21 cellular contexts compared by ENCODE assay signal in the genomic region with DNA sequence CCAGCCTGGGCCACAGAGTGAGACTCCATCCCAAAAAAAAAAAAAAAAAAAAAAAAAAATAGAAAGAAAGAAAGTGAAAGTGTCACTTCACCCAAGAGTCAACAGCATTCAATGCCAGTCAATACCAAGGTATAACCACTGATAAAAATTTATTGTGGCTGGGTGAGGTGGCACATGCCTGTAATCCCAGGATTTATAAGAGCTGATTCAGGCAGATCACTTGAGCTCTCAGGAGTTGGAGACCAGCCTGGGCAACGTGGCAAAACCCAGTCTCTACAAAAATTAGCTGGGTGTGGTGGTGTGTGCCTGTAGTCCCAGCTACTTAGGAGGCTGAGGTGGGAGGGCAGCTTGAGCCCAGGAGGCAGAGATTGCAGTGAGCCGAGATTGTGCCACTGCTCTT.
"Had no signal": no experiment of that assay in that cellular context is flagged by ENCODE, and none has a peak within 500 bp of the region (broad histone marks: within the 10 kb centered on the region; RNA-seq: fewer than 3 reads in every experiment).

No MANE protein-coding gene starts in this region.

- H3K9me3 Mint-ChIP-seq: activated naive CD4-positive, alpha-beta T cell treated with anti-CD3 and anti-CD28 coated beads, Interleukin-2, amount 50 U/mL, for 24 hours; WTC11 had no signal

- H3K4me3 Mint-ChIP-seq: activated CD4-positive, alpha-beta memory T cell treated with anti-CD3 and anti-CD28 coated beads, Interleukin-2, amount 10 ng/mL, durations not matched to agents 7 days and 5 days; activated naive CD4-positive, alpha-beta T cell treated with anti-CD3 and anti-CD28 coated beads, Interleukin-2, amount 50 U/mL, for 24 hours; activated T-cell treated with anti-CD3 and anti-CD28 coated beads, Interleukin-2, amount 50 U/mL, for 24 hours; effector memory CD8-positive, alpha-beta T cell; mesothelial cell of epicardium; T-cell; WTC11 had no signal

- H3K36me3 ChIP-seq: thoracic aorta had no signal

- ATAC-seq: effector memory CD8-positive, alpha-beta T cell; left lobe of liver; SK-N-SH treated with all-trans-retinoic acid at 6 μM for 48 hours; T-cell; WTC11 had no signal

- H3K36me3 Mint-ChIP-seq: activated naive CD4-positive, alpha-beta T cell treated with anti-CD3 and anti-CD28 coated beads, Interleukin-2, amount 50 U/mL, for 24 hours; mesothelial cell of epicardium; T-cell; WTC11 had no signal

- H3K27ac ChIP-seq: epithelial cell of prostate, thoracic aorta had no signal

- H3K9me3 ChIP-seq: thoracic aorta had no signal

- H3K27me3 Mint-ChIP-seq: activated CD4-positive, alpha-beta memory T cell treated with anti-CD3 and anti-CD28 coated beads, Interleukin-2, amount 10 ng/mL, durations not matched to agents 7 days and 5 days; activated naive CD4-positive, alpha-beta T cell treated with anti-CD3 and anti-CD28 coated beads, Interleukin-2, amount 50 U/mL, for 24 hours; activated T-cell treated with anti-CD3 and anti-CD28 coated beads, Interleukin-2, amount 50 U/mL, for 24 hours; effector memory CD8-positive, alpha-beta T cell; progenitor cell of endocrine pancreas; T-cell had no signal

- H3K4me3 ChIP-seq: lung, thoracic aorta had no signal

- H3K27ac Mint-ChIP-seq: activated CD4-positive, alpha-beta memory T cell treated with anti-CD3 and anti-CD28 coated beads, Interleukin-2, amount 10 ng/mL, durations not matched to agents 7 days and 5 days; activated naive CD4-positive, alpha-beta T cell treated with anti-CD3 and anti-CD28 coated beads, Interleukin-2, amount 50 U/mL, for 24 hours; activated T-cell treated with anti-CD3 and anti-CD28 coated beads, Interleukin-2, amount 50 U/mL, for 24 hours; effector memory CD8-positive, alpha-beta T cell; mesothelial cell of epicardium; progenitor cell of endocrine pancreas; T-cell; WTC11 had no signal

- DNase-seq: activated CD4-positive, alpha-beta memory T cell treated with anti-CD3 and anti-CD28 coated beads, Interleukin-2, amount 10 ng/mL, durations not matched to agents 7 days and 5 days; activated CD4-positive, alpha-beta T cell treated with anti-CD3 and anti-CD28 coated beads for 4 hours; activated gamma-delta T cell; activated T-cell treated with anti-CD3 and anti-CD28 coated beads, Interleukin-2, amount 50 U/mL, for 24 hours; dermis blood vessel endothelial cell; effector memory CD8-positive, alpha-beta T cell; foreskin fibroblast; hypothalamus; islet precursor cell; occipital lobe; stimulated activated CD4-positive, alpha-beta T cell treated with anti-CD3 and anti-CD28 coated beads, Interleukin-2, amount 100 ng/mL, for 24 hours; T-cell had no signal

- H3K4me1 Mint-ChIP-seq: activated naive CD4-positive, alpha-beta T cell treated with anti-CD3 and anti-CD28 coated beads, Interleukin-2, amount 50 U/mL, for 24 hours; mesothelial cell of epicardium had no signal
